14 cellular contexts compared by ENCODE assay signal in genomic region chr11:112017538-112017937, GRCh38. TPM values are rescaled to one million over a fixed set of nuclear protein-coding genes. Genes with fewer than 3 reads are reported as not detected.
DNase-seq lines count a peak whose midpoint lies in the region; ATAC-seq, FAIRE-seq and TF ChIP-seq lines count a peak whose summit lies in the region.
"Had no signal": no experiment of that assay in that cellular context is flagged by ENCODE, and none has a peak within 500 bp of the region (broad histone marks: within the 10 kb centered on the region; RNA-seq: fewer than 3 reads in every experiment).

No MANE protein-coding gene starts in this region.

- H3K36me3 Mint-ChIP-seq in activated naive CD4-positive, alpha-beta T cell treated with anti-CD3 and anti-CD28 coated beads for 36 hours (ENCODE audit: low read depth): peaks cover 3% of the 10 kb centered on the region

- TF ChIP-seq CTCF in right atrium auricular region (IDR thresholded peaks at IDR 0.05): no peak
- no peak for TF ChIP-seq CTCF in endothelial cell of umbilical vein (IDR thresholded peaks at IDR 0.05; ENCODE audit: extremely low read depth in 1 of 2, insufficient read depth in 1 of 2, low read depth in 1 of 2, low read length in 2 of 2)
- TF ChIP-seq CTCF in upper lobe of left lung (IDR thresholded peaks at IDR 0.05): no peak

- no peaks in the 10 kb centered on the region for H4K20me1 ChIP-seq in endothelial cell of umbilical vein (replicated peaks; ENCODE audit: control insufficient read depth, extremely low read depth, insufficient read depth, low read length)

- H3K4me3 ChIP-seq in right cardiac atrium (ENCODE audit: low read length): no peak overlapping the region
- H3K4me3 ChIP-seq in right atrium auricular region: no peak overlapping the region
- H3K4me3 ChIP-seq in endothelial cell of umbilical vein (replicated peaks in 1 of 3; ENCODE audit: insufficient read depth in 1 of 3, low read depth in 1 of 3, low read length in 3 of 3): no peak overlapping the region
- H3K4me3 ChIP-seq in upper lobe of left lung: no peak overlapping the region
- H3K4me3 ChIP-seq: colonic mucosa, thyroid gland had no signal

- intact Hi-C loops in right cardiac atrium (cut with DNase I) (no loop called here), endothelial cell of umbilical vein (cut with micrococcal nuclease) (no loop called here)
- intact Hi-C loops in activated naive CD4-positive, alpha-beta T cell treated with anti-CD3 and anti-CD28 coated beads for 36 hours (cut with micrococcal nuclease): no loop called here

- peaks cover 6% of the 10 kb centered on the region for H3K4me1 ChIP-seq in right cardiac atrium (ENCODE audit: control insufficient read depth, insufficient read depth, low read length)
- peaks cover 0 to 28% of the 10 kb centered on the region in 2 donors for H3K4me1 ChIP-seq in right atrium auricular region
- peaks cover 7% of the 10 kb centered on the region for H3K4me1 ChIP-seq in endothelial cell of umbilical vein (ENCODE audit: control insufficient read depth, extremely low read depth, insufficient read depth, low read length)
- no peaks in the 10 kb centered on the region for H3K4me1 ChIP-seq in upper lobe of left lung
- H3K4me1 ChIP-seq: colonic mucosa, thyroid gland had no signal

- BruUV-seq in endothelial cell of umbilical vein (replicated peaks; lab: Mats Ljungman, UMichigan): no TSS peak

- H3K4me1 Mint-ChIP-seq in activated naive CD4-positive, alpha-beta T cell treated with anti-CD3 and anti-CD28 coated beads for 36 hours (ENCODE audit: low read depth): peaks cover 1% of the 10 kb centered on the region

- no peak for FAIRE-seq in endothelial cell of umbilical vein (lab: Jason Lieb, UNC)
- FAIRE-seq: D721Med had no signal

- no peaks in the 10 kb centered on the region for H3K9me1 ChIP-seq in endothelial cell of umbilical vein (replicated peaks; ENCODE audit: control insufficient read depth, extremely low read depth, insufficient read depth, low read length)

- H3K27ac Mint-ChIP-seq in activated naive CD4-positive, alpha-beta T cell treated with anti-CD3 and anti-CD28 coated beads for 36 hours: no peak overlapping the region
- H3K27ac Mint-ChIP-seq: activated CD4-positive, alpha-beta memory T cell treated with anti-CD3 and anti-CD28 coated beads, Interleukin-2, amount 10 ng/mL, durations not matched to agents 7 days and 5 days had no signal

- TF ChIP-seq POLR2A in endothelial cell of umbilical vein (IDR thresholded peaks at IDR 0.05; ENCODE audit: low read depth, low read length) (no peak), upper lobe of left lung (IDR thresholded peaks at IDR 0.05) (no peak)

- H3K27me3 Mint-ChIP-seq in activated naive CD4-positive, alpha-beta T cell treated with anti-CD3 and anti-CD28 coated beads for 36 hours (ENCODE audit: low read depth): no peaks in the 10 kb centered on the region
- H3K27me3 Mint-ChIP-seq: activated CD4-positive, alpha-beta memory T cell treated with anti-CD3 and anti-CD28 coated beads, Interleukin-2, amount 10 ng/mL, durations not matched to agents 7 days and 5 days; naive thymus-derived CD8-positive, alpha-beta T cell had no signal

- H3K27ac ChIP-seq in right cardiac atrium (ENCODE audit: low read length) (peak overlapping the region; percentile 61), right atrium auricular region (peak overlapping the region in 1 of 2 donors; percentile 88), endothelial cell of umbilical vein (ENCODE audit: insufficient read depth, low read depth, low read length) (no peak overlapping the region), upper lobe of left lung (no peak overlapping the region)
- H3K27ac ChIP-seq: colonic mucosa, thyroid gland had no signal

- CTCF ChIA-PET in endothelial cell of umbilical vein (lab: Charles Lee): interaction anchor here (0.6 to 0.9 kb wide), 3 partner anchors 86 to 96 kb away, joined by 3 to 4 read pairs (median 3); no protein-coding TSS in a partner anchor
- CTCF ChIA-PET in activated naive CD4-positive, alpha-beta T cell treated with anti-CD3 and anti-CD28 coated beads for 36 hours (lab: Charles Lee): interaction anchor here (0.9 kb wide), 1 partner anchor 13 kb away, joined by 4 read pairs; no protein-coding TSS in a partner anchor

- POLR2A ChIA-PET in endothelial cell of umbilical vein (lab: Charles Lee): interaction anchor here (0.6 kb wide), 1 partner anchor 91 kb away, joined by 3 read pairs; no protein-coding TSS in a partner anchor

- H3K36me3 ChIP-seq in right atrium auricular region (peaks cover 19% of the 10 kb centered on the region), endothelial cell of umbilical vein (ENCODE audit: control insufficient read depth in 2 of 2, extremely low read depth in 1 of 2, insufficient read depth in 2 of 2, low read length in 2 of 2) (peaks cover 6 to 9% of the 10 kb centered on the region in 2 experiments), upper lobe of left lung (peaks cover 0 to 33% (median 5%) of the 10 kb centered on the region in 4 donors)
- H3K36me3 ChIP-seq: colonic mucosa had no signal

- WGBS in right cardiac atrium: 65% methylated on average over 4 of the region's 4 CpGs
- 83 to 92% methylated on average over 4 of the region's 4 CpGs for WGBS in upper lobe of left lung, 2 donors

- H3K9me3 ChIP-seq in right cardiac atrium (ENCODE audit: control insufficient read depth, low read length): no peaks in the 10 kb centered on the region
- H3K9me3 ChIP-seq in right atrium auricular region: no peaks in the 10 kb centered on the region
- H3K9me3 ChIP-seq in endothelial cell of umbilical vein (replicated peaks; ENCODE audit: control insufficient read depth, insufficient read depth, low read length): no peaks in the 10 kb centered on the region
- no peaks in the 10 kb centered on the region for H3K9me3 ChIP-seq in upper lobe of left lung
- H3K9me3 ChIP-seq: colonic mucosa, thyroid gland had no signal

- H3K79me2 ChIP-seq in endothelial cell of umbilical vein (ENCODE audit: control insufficient read depth, insufficient read depth, low read length): no peaks in the 10 kb centered on the region

- ATAC-seq in right cardiac atrium (peak in 1 of 2 donors; percentile 68), HG02973 (IDR thresholded peaks at IDR 0.05; ENCODE audit: unreplicated experiment) (no peak), upper lobe of left lung (ENCODE audit: low FRiP score in 2 of 2) (no peak)
- ATAC-seq: naive thymus-derived CD8-positive, alpha-beta T cell had no signal

- no peak overlapping the region for H3K4me3 Mint-ChIP-seq in activated naive CD4-positive, alpha-beta T cell treated with anti-CD3 and anti-CD28 coated beads for 36 hours
- H3K4me3 Mint-ChIP-seq: activated CD4-positive, alpha-beta memory T cell treated with anti-CD3 and anti-CD28 coated beads, Interleukin-2, amount 10 ng/mL, durations not matched to agents 7 days and 5 days; naive thymus-derived CD8-positive, alpha-beta T cell had no signal

- H3K4me2 ChIP-seq in endothelial cell of umbilical vein (ENCODE audit: insufficient read depth, low read length): no peak overlapping the region

- H2AFZ ChIP-seq in endothelial cell of umbilical vein (ENCODE audit: low read depth, low read length): no peak overlapping the region

- dilution Hi-C loops in endothelial cell of umbilical vein (cut with MboI; ENCODE audit: extremely low pct_ligation_motif_present, low sequenced_read_pairs): no loop called here

- TF ChIP-seq EP300 in upper lobe of left lung (IDR thresholded peaks at IDR 0.05): no peak

- no peak overlapping the region for H3K9ac ChIP-seq in endothelial cell of umbilical vein (replicated peaks; ENCODE audit: extremely low read depth, insufficient read depth, low read length)

- H3K27me3 ChIP-seq in right cardiac atrium (ENCODE audit: control insufficient read depth, insufficient read depth) (no peaks in the 10 kb centered on the region), right atrium auricular region (no peaks in the 10 kb centered on the region), endothelial cell of umbilical vein (ENCODE audit: control insufficient read depth in 2 of 2, insufficient read depth in 2 of 2, low read length in 2 of 2) (no peaks in the 10 kb centered on the region), upper lobe of left lung (no peaks in the 10 kb centered on the region)
- H3K27me3 ChIP-seq: colonic mucosa, thyroid gland had no signal

- DNase-seq in right cardiac atrium (no peak), right atrium auricular region (ENCODE audit: low spot score) (no peak), endothelial cell of umbilical vein (ENCODE audit: low read depth, low spot score) (peak; percentile 27), myocyte (ENCODE audit: low read depth) (peak; percentile 69), iPS-NIHi11 (ENCODE audit: low spot score) (no peak), upper lobe of left lung (no peak)
- no peak for DNase-seq in activated naive CD4-positive, alpha-beta T cell treated with anti-CD3 and anti-CD28 coated beads for 36 hours
- DNase-seq: activated CD4-positive, alpha-beta memory T cell treated with anti-CD3 and anti-CD28 coated beads, Interleukin-2, amount 10 ng/mL, durations not matched to agents 7 days and 5 days; colonic mucosa; naive thymus-derived CD8-positive, alpha-beta T cell; NCI-H1092; thyroid gland had no signal

- no peaks in the 10 kb centered on the region for H3K9me3 Mint-ChIP-seq in activated naive CD4-positive, alpha-beta T cell treated with anti-CD3 and anti-CD28 coated beads for 36 hours
- H3K9me3 Mint-ChIP-seq: activated CD4-positive, alpha-beta memory T cell treated with anti-CD3 and anti-CD28 coated beads, Interleukin-2, amount 10 ng/mL, durations not matched to agents 7 days and 5 days; naive thymus-derived CD8-positive, alpha-beta T cell had no signal

RNA-seq across cellular contexts. Expression of gene DLAT, which starts 7.7 kb away (rescaled TPM):
- total RNA-seq in right cardiac atrium: 100 to 1,000 TPM in 2 of 4 donors, 10 to 100 TPM in 2; 91.4 to 117 (median 102) TPM
- polyA plus RNA-seq in right cardiac atrium: 53.7 TPM
- 10 to 100 TPM; 58.5 to 98.1 TPM for total RNA-seq in right atrium auricular region
- 40.1 and 41.3 TPM in 2 replicates for total RNA-seq in endothelial cell of umbilical vein
- polyA plus RNA-seq in endothelial cell of umbilical vein: 10.5 and 13.3 TPM in 2 replicates
- polyA plus RNA-seq in endothelial cell of umbilical vein (2011; cell fraction: cytosol; rRNA removed): 18.3 and 22.7 TPM in 2 replicates
- polyA plus RNA-seq in endothelial cell of umbilical vein (2011; cell fraction: nucleus; rRNA removed): 14.8 and 16.6 TPM in 2 replicates
- 24.6 and 38.2 TPM in 2 replicates for polyA plus RNA-seq in endothelial cell of umbilical vein (2012)
- 20.8 and 22.5 TPM in 2 replicates for polyA minus RNA-seq in endothelial cell of umbilical vein
- 43.5 TPM for polyA minus RNA-seq in endothelial cell of umbilical vein (2011; cell fraction: cytosol; rRNA and poly(A)+ RNA removed)
- polyA minus RNA-seq in endothelial cell of umbilical vein (2011; cell fraction: nucleus; rRNA and poly(A)+ RNA removed): 11.1 and 12.8 TPM in 2 replicates
- 41.9 and 65.1 TPM in 2 replicates for total RNA-seq in myocyte
- polyA plus RNA-seq in myocyte (2012): 15.0 TPM
- 10 to 100 TPM; 34.2 to 36.8 TPM for total RNA-seq in activated naive CD4-positive, alpha-beta T cell treated with anti-CD3 and anti-CD28 coated beads for 36 hours
- 10 to 100 TPM; 12.6 to 37.7 (median 27.2) TPM for total RNA-seq in upper lobe of left lung

RNA-seq across cellular contexts. Expression of gene PIH1D2, which starts 56.3 kb away (rescaled TPM):
- total RNA-seq in right cardiac atrium (1 to 10 TPM; 1.2 to 1.8 (median 1.6) TPM), right atrium auricular region (1 to 10 TPM; 1.2 to 1.7 TPM), endothelial cell of umbilical vein (1.3 and 1.8 TPM in 2 replicates), myocyte (1.1 and 1.5 TPM in 2 replicates), upper lobe of left lung (10 to 100 TPM in 1 of 6 donors, 1 to 10 TPM in 5; 1.2 to 24.1 (median 4.0) TPM)
- polyA plus RNA-seq in right cardiac atrium (1.8 TPM), endothelial cell of umbilical vein (0.49 and 0.51 TPM in 2 replicates)
- polyA plus RNA-seq in endothelial cell of umbilical vein (2011; cell fraction: cytosol; rRNA removed): 1.1 TPM in 2 replicates
- 1.7 TPM in 2 replicates for polyA plus RNA-seq in endothelial cell of umbilical vein (2011; cell fraction: nucleus; rRNA removed)
- polyA plus RNA-seq in endothelial cell of umbilical vein (2012): 0.89 and 1.1 TPM in 2 replicates
- polyA minus RNA-seq in endothelial cell of umbilical vein: 0.70 and 1.6 TPM in 2 replicates
- polyA minus RNA-seq in endothelial cell of umbilical vein (2011; cell fraction: cytosol; rRNA and poly(A)+ RNA removed): not detected
- 0.43 and 0.58 TPM in 2 replicates for polyA minus RNA-seq in endothelial cell of umbilical vein (2011; cell fraction: nucleus; rRNA and poly(A)+ RNA removed)
- 1.6 TPM for polyA plus RNA-seq in myocyte (2012)
- total RNA-seq in activated naive CD4-positive, alpha-beta T cell treated with anti-CD3 and anti-CD28 coated beads for 36 hours: under 1 TPM; 0.35 to 0.50 TPM
- total RNA-seq: naive thymus-derived CD8-positive, alpha-beta T cell had no signal

RNA-seq across cellular contexts. Expression of gene NKAPD1, which starts 56.6 kb away (rescaled TPM):
- 1 to 10 TPM; 8.0 to 9.8 (median 8.3) TPM for total RNA-seq in right cardiac atrium
- polyA plus RNA-seq in right cardiac atrium: 5.0 TPM
- 1 to 10 TPM; 4.4 to 7.0 TPM for total RNA-seq in right atrium auricular region
- 16.7 and 18.5 TPM in 2 replicates for total RNA-seq in endothelial cell of umbilical vein
- 5.2 and 7.2 TPM in 2 replicates for polyA plus RNA-seq in endothelial cell of umbilical vein
- polyA plus RNA-seq in endothelial cell of umbilical vein (2011; cell fraction: cytosol; rRNA removed): 11.1 and 13.5 TPM in 2 replicates
- 7.0 and 12.4 TPM in 2 replicates for polyA plus RNA-seq in endothelial cell of umbilical vein (2011; cell fraction: nucleus; rRNA removed)
- polyA plus RNA-seq in endothelial cell of umbilical vein (2012): 15.4 and 19.4 TPM in 2 replicates
- 9.2 and 9.8 TPM in 2 replicates for polyA minus RNA-seq in endothelial cell of umbilical vein
- polyA minus RNA-seq in endothelial cell of umbilical vein (2011; cell fraction: cytosol; rRNA and poly(A)+ RNA removed): 5.8 TPM
- polyA minus RNA-seq in endothelial cell of umbilical vein (2011; cell fraction: nucleus; rRNA and poly(A)+ RNA removed): 8.0 and 11.1 TPM in 2 replicates
- 20.6 and 29.3 TPM in 2 replicates for total RNA-seq in myocyte
- polyA plus RNA-seq in myocyte (2012): 16.7 TPM
- total RNA-seq in activated naive CD4-positive, alpha-beta T cell treated with anti-CD3 and anti-CD28 coated beads for 36 hours: 10 to 100 TPM; 14.8 to 19.6 TPM
- 10 to 100 TPM in 5 of 6 donors, 1 to 10 TPM in 1; 8.3 to 24.5 (median 14.9) TPM for total RNA-seq in upper lobe of left lung

Comparison
In these comparisons a context has a peak if more than half of its experiments do, and no peak if none do; other contexts are left out.
1. DNase-seq: peak in endothelial cell of umbilical vein (single experiment) and myocyte (single experiment); none in right cardiac atrium (0 of 3), right atrium auricular region (single experiment), activated naive CD4-positive, alpha-beta T cell treated with anti-CD3 and anti-CD28 coated beads for 36 hours (single experiment), iPS-NIHi11 (single experiment) and upper lobe of left lung (0 of 2).